1 cellular context compared by ENCODE assay signal in the genomic region with DNA sequence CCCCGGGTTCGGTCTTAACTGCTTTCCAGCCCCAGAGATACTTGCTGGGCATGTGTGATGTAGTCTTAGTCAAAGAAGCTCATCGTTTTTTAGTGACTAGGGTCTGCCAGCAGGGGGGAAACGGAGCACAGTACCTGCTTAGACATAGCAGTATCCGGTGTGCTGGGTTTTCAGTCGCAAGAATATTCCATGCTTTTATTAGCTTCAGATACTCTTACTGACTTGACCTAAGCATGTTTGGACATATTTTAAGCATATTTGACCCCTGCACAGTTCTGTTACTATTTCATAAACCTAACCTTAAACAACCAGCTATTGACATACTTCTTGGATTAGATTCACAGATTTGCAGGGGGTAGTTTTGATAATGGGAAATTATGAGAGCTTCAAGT.
TF ChIP-seq lines count a peak whose summit lies in the region.

No MANE protein-coding gene starts in this region.

TF ChIP-seq in K562, 482 proteins besides CTCF, POLR2A, EP300 and RAD21 (continued from another document and continues in another):
- TF ChIP-seq, protein P1, sequence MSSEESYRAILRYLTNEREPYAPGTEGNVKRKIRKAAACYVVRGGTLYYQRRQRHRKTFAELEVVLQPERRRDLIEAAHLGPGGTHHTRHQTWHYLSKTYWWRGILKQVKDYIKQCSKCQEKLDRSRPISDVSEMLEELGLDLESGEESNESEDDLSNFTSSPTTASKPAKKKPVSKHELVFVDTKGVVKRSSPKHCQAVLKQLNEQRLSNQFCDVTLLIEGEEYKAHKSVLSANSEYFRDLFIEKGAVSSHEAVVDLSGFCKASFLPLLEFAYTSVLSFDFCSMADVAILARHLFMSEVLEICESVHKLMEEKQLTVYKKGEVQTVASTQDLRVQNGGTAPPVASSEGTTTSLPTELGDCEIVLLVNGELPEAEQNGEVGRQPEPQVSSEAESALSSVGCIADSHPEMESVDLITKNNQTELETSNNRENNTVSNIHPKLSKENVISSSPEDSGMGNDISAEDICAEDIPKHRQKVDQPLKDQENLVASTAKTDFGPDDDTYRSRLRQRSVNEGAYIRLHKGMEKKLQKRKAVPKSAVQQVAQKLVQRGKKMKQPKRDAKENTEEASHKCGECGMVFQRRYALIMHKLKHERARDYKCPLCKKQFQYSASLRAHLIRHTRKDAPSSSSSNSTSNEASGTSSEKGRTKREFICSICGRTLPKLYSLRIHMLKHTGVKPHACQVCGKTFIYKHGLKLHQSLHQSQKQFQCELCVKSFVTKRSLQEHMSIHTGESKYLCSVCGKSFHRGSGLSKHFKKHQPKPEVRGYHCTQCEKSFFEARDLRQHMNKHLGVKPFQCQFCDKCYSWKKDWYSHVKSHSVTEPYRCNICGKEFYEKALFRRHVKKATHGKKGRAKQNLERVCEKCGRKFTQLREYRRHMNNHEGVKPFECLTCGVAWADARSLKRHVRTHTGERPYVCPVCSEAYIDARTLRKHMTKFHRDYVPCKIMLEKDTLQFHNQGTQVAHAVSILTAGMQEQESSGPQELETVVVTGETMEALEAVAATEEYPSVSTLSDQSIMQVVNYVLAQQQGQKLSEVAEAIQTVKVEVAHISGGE (CRISPR knock-in tag; IDR thresholded peaks at IDR 0.05) = 0 out of 6 replicates have a peak, but pooled peaks of 1 of the 3 experiments have one; percentile 37
- TF ChIP-seq KLF1 (tag; IDR thresholded peaks at IDR 0.05) (no peak), HOXB6 (CRISPR knock-in tag; IDR thresholded peaks at IDR 0.05; ENCODE audit: borderline replicate concordance) (no peak), NR3C1 (CRISPR knock-in tag; IDR thresholded peaks at IDR 0.05) (no peak), NR2F6 (CRISPR knock-in tag; IDR thresholded peaks at IDR 0.05) (no peak), ZNF347 (CRISPR knock-in tag; IDR thresholded peaks at IDR 0.05; ENCODE audit: low read depth) (no peak), SMARCB1 (IDR thresholded peaks at IDR 0.05; ENCODE audit: insufficient read length, low read depth) (no peak), ZNF75A (CRISPR knock-in tag; IDR thresholded peaks at IDR 0.05) (no peak), HEY1 (CRISPR knock-in tag; IDR thresholded peaks at IDR 0.05; ENCODE audit: borderline replicate concordance) (no peak), RBM34 (IDR thresholded peaks at IDR 0.05; ENCODE audit: borderline replicate concordance, insufficient read depth, low read length) (no peak), TEAD2 (tag; IDR thresholded peaks at IDR 0.05) (no peak), ZNF197 (CRISPR knock-in tag; IDR thresholded peaks at IDR 0.05; ENCODE audit: low read depth) (no peak), ZNF143 (CRISPR knock-in tag; IDR thresholded peaks at IDR 0.05) (no peak), TRIM24 (IDR thresholded peaks at IDR 0.05) (no peak), CBFB (CRISPR knock-in tag; IDR thresholded peaks at IDR 0.05) (no peak), ELF4 (CRISPR knock-in tag; IDR thresholded peaks at IDR 0.05) (no peak), RBM22 (IDR thresholded peaks at IDR 0.05; ENCODE audit: low read depth, low read length, poor library complexity, severe bottlenecking) (no peak), RBM17 (IDR thresholded peaks at IDR 0.05; ENCODE audit: borderline replicate concordance, low read depth, low read length) (no peak), ETV1 (tag; conservative IDR thresholded peaks at IDR 0.05; ENCODE audit: low read depth) (peak; percentile 85), MYBL2 (IDR thresholded peaks at IDR 0.05; ENCODE audit: low read depth) (no peak), MYBL2 (CRISPR knock-in tag; IDR thresholded peaks at IDR 0.05; ENCODE audit: borderline replicate concordance) (no peak), ZNF778 (CRISPR knock-in tag; IDR thresholded peaks at IDR 0.05) (no peak), TAF15 (IDR thresholded peaks at IDR 0.05; ENCODE audit: low read depth, low read length) (no peak), EHMT2 (IDR thresholded peaks at IDR 0.05) (no peak), MTF1 (CRISPR knock-in tag; IDR thresholded peaks at IDR 0.05; ENCODE audit: borderline replicate concordance) (no peak), ZNF23 (CRISPR knock-in tag; IDR thresholded peaks at IDR 0.05) (no peak), YY1 (IDR thresholded peaks at IDR 0.05; ENCODE audit: borderline replicate concordance in 1 of 3, control insufficient read depth in 1 of 3, extremely low read depth in 1 of 3, insufficient read depth in 3 of 3, insufficient read length in 1 of 3, insufficient replicate concordance in 2 of 3, low read depth in 1 of 3, low read length in 2 of 3) (peak in 1 of 3 experiments; percentile 47), NFRKB (IDR thresholded peaks at IDR 0.05; ENCODE audit: low read depth) (no peak), ZNF212 (CRISPR knock-in tag; IDR thresholded peaks at IDR 0.05) (no peak)
- TF ChIP-seq, protein P2, sequence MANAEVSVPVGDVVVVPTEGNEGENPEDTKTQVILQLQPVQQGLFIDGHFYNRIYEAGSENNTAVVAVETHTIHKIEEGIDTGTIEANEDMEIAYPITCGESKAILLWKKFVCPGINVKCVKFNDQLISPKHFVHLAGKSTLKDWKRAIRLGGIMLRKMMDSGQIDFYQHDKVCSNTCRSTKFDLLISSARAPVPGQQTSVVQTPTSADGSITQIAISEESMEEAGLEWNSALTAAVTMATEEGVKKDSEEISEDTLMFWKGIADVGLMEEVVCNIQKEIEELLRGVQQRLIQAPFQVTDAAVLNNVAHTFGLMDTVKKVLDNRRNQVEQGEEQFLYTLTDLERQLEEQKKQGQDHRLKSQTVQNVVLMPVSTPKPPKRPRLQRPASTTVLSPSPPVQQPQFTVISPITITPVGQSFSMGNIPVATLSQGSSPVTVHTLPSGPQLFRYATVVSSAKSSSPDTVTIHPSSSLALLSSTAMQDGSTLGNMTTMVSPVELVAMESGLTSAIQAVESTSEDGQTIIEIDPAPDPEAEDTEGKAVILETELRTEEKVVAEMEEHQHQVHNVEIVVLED (CRISPR knock-in tag; IDR thresholded peaks at IDR 0.05) = no peak
- TF ChIP-seq, protein P3, sequence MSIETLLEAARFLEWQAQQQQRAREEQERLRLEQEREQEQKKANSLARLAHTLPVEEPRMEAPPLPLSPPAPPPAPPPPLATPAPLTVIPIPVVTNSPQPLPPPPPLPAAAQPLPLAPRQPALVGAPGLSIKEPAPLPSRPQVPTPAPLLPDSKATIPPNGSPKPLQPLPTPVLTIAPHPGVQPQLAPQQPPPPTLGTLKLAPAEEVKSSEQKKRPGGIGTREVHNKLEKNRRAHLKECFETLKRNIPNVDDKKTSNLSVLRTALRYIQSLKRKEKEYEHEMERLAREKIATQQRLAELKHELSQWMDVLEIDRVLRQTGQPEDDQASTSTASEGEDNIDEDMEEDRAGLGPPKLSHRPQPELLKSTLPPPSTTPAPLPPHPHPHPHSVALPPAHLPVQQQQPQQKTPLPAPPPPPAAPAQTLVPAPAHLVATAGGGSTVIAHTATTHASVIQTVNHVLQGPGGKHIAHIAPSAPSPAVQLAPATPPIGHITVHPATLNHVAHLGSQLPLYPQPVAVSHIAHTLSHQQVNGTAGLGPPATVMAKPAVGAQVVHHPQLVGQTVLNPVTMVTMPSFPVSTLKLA (conservative IDR thresholded peaks at IDR 0.05) = peak in 1 of 2 experiments; percentile 38; a peak in 1 of 4 replicates
- TF ChIP-seq, protein P4, sequence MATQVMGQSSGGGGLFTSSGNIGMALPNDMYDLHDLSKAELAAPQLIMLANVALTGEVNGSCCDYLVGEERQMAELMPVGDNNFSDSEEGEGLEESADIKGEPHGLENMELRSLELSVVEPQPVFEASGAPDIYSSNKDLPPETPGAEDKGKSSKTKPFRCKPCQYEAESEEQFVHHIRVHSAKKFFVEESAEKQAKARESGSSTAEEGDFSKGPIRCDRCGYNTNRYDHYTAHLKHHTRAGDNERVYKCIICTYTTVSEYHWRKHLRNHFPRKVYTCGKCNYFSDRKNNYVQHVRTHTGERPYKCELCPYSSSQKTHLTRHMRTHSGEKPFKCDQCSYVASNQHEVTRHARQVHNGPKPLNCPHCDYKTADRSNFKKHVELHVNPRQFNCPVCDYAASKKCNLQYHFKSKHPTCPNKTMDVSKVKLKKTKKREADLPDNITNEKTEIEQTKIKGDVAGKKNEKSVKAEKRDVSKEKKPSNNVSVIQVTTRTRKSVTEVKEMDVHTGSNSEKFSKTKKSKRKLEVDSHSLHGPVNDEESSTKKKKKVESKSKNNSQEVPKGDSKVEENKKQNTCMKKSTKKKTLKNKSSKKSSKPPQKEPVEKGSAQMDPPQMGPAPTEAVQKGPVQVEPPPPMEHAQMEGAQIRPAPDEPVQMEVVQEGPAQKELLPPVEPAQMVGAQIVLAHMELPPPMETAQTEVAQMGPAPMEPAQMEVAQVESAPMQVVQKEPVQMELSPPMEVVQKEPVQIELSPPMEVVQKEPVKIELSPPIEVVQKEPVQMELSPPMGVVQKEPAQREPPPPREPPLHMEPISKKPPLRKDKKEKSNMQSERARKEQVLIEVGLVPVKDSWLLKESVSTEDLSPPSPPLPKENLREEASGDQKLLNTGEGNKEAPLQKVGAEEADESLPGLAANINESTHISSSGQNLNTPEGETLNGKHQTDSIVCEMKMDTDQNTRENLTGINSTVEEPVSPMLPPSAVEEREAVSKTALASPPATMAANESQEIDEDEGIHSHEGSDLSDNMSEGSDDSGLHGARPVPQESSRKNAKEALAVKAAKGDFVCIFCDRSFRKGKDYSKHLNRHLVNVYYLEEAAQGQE (CRISPR knock-in tag; IDR thresholded peaks at IDR 0.05; ENCODE audit: low read depth) = no peak
- TF ChIP-seq, protein P5, sequence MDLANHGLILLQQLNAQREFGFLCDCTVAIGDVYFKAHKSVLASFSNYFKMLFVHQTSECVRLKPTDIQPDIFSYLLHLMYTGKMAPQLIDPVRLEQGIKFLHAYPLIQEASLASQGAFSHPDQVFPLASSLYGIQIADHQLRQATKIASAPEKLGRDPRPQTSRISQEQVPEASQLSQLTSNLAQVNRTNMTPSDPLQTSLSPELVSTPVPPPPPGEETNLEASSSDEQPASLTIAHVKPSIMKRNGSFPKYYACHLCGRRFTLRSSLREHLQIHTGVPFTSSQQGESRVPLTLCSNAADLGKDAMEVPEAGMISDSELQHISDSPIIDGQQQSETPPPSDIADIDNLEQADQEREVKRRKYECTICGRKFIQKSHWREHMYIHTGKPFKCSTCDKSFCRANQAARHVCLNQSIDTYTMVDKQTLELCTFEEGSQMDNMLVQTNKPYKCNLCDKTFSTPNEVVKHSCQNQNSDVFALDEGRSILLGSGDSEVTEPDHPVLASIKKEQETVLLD (IDR thresholded peaks at IDR 0.05) = no peak
- TF ChIP-seq, protein P6, sequence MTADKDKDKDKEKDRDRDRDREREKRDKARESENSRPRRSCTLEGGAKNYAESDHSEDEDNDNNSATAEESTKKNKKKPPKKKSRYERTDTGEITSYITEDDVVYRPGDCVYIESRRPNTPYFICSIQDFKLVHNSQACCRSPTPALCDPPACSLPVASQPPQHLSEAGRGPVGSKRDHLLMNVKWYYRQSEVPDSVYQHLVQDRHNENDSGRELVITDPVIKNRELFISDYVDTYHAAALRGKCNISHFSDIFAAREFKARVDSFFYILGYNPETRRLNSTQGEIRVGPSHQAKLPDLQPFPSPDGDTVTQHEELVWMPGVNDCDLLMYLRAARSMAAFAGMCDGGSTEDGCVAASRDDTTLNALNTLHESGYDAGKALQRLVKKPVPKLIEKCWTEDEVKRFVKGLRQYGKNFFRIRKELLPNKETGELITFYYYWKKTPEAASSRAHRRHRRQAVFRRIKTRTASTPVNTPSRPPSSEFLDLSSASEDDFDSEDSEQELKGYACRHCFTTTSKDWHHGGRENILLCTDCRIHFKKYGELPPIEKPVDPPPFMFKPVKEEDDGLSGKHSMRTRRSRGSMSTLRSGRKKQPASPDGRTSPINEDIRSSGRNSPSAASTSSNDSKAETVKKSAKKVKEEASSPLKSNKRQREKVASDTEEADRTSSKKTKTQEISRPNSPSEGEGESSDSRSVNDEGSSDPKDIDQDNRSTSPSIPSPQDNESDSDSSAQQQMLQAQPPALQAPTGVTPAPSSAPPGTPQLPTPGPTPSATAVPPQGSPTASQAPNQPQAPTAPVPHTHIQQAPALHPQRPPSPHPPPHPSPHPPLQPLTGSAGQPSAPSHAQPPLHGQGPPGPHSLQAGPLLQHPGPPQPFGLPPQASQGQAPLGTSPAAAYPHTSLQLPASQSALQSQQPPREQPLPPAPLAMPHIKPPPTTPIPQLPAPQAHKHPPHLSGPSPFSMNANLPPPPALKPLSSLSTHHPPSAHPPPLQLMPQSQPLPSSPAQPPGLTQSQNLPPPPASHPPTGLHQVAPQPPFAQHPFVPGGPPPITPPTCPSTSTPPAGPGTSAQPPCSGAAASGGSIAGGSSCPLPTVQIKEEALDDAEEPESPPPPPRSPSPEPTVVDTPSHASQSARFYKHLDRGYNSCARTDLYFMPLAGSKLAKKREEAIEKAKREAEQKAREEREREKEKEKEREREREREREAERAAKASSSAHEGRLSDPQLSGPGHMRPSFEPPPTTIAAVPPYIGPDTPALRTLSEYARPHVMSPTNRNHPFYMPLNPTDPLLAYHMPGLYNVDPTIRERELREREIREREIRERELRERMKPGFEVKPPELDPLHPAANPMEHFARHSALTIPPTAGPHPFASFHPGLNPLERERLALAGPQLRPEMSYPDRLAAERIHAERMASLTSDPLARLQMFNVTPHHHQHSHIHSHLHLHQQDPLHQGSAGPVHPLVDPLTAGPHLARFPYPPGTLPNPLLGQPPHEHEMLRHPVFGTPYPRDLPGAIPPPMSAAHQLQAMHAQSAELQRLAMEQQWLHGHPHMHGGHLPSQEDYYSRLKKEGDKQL (CRISPR knock-in tag; IDR thresholded peaks at IDR 0.05; ENCODE audit: borderline replicate concordance) = no peak
- TF ChIP-seq, protein P7, sequence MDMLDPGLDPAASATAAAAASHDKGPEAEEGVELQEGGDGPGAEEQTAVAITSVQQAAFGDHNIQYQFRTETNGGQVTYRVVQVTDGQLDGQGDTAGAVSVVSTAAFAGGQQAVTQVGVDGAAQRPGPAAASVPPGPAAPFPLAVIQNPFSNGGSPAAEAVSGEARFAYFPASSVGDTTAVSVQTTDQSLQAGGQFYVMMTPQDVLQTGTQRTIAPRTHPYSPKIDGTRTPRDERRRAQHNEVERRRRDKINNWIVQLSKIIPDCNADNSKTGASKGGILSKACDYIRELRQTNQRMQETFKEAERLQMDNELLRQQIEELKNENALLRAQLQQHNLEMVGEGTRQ (CRISPR knock-in tag; IDR thresholded peaks at IDR 0.05) = no peak
- TF ChIP-seq, protein P8, sequence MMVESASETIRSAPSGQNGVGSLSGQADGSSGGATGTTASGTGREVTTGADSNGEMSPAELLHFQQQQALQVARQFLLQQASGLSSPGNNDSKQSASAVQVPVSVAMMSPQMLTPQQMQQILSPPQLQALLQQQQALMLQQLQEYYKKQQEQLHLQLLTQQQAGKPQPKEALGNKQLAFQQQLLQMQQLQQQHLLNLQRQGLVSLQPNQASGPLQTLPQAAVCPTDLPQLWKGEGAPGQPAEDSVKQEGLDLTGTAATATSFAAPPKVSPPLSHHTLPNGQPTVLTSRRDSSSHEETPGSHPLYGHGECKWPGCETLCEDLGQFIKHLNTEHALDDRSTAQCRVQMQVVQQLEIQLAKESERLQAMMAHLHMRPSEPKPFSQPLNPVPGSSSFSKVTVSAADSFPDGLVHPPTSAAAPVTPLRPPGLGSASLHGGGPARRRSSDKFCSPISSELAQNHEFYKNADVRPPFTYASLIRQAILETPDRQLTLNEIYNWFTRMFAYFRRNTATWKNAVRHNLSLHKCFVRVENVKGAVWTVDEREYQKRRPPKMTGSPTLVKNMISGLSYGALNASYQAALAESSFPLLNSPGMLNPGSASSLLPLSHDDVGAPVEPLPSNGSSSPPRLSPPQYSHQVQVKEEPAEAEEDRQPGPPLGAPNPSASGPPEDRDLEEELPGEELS (CRISPR knock-in tag; IDR thresholded peaks at IDR 0.05; ENCODE audit: borderline replicate concordance) = no peak
- TF ChIP-seq, protein P9, sequence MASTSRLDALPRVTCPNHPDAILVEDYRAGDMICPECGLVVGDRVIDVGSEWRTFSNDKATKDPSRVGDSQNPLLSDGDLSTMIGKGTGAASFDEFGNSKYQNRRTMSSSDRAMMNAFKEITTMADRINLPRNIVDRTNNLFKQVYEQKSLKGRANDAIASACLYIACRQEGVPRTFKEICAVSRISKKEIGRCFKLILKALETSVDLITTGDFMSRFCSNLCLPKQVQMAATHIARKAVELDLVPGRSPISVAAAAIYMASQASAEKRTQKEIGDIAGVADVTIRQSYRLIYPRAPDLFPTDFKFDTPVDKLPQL (IDR thresholded peaks at IDR 0.05; ENCODE audit: extremely low read depth, insufficient read length) = no peak
